Comparison of ENCODE assay signal across 9 cellular contexts in the genomic region with DNA sequence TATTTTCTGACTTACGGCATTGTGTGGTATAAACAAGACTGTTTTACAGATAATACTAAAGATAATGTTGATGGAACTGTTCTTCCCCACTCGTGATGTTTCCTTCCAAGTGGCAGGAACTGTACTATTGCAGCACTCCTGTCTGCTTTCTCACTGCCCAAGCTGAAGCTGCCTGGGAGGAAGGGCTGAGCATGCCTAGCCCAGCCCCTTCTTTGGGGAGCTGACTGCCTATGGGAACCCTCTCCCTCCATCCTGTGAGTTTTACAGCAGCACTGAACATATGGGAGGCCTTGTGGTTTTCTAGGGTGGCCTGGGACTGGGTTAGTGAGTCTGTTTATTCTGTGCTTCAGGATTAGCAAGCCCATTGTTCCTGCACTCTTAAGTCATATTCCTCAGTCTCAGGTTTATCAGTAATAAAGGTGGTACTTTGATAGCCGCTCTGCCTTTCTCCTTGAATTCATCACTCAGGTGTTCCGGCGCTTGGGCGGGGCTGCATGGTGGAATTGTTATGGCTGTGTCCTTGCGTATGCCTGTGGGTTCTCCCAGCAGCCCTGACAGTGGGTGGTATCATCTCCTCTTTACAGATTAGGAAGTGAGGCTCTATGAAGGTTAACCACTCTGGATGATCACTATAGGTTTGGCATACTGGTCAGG.
DNase-seq lines count a peak whose midpoint lies in the region; ATAC-seq and TF ChIP-seq lines count a peak whose summit lies in the region.
"Had no signal": no experiment of that assay in that cellular context is flagged by ENCODE, and none has a peak within 500 bp of the region (broad histone marks: within the 10 kb centered on the region; RNA-seq: fewer than 3 reads in every experiment).

No MANE protein-coding gene starts in this region.

- intact Hi-C loops in PC-3 (cut with micrococcal nuclease) = loop anchor here (1.0 to 5.0 kb wide), 3 partner anchors 25 to 170 kb away; no protein-coding TSS in a partner anchor

- TSS peak; percentile 49 for BruUV-seq in PC-3 (replicated peaks; lab: Mats Ljungman, UMichigan)

- H3K9me3 ChIP-seq in PC-3 (ENCODE audit: low read length) (no peaks in the 10 kb centered on the region), endocrine pancreas (ENCODE audit: control insufficient read depth, low read length) (no peaks in the 10 kb centered on the region), muscle layer of duodenum (ENCODE audit: control insufficient read depth in 1 of 2, low read length in 2 of 2) (no peaks in the 10 kb centered on the region)

- POLR2A ChIA-PET in PC-3 (lab: Charles Lee; ENCODE audit: unreplicated experiment) = no interaction called here

- H3K36me3 ChIP-seq in PC-3 (ENCODE audit: low read depth, low read length) (no peaks in the 10 kb centered on the region), endocrine pancreas (ENCODE audit: control insufficient read depth, insufficient read depth, low read length) (no peaks in the 10 kb centered on the region), muscle layer of duodenum (ENCODE audit: control insufficient read depth in 1 of 2, insufficient read depth in 2 of 2, low read length in 2 of 2) (peaks cover 3 to 11% of the 10 kb centered on the region in 2 donors)

- H3K4me1 ChIP-seq in PC-3 (ENCODE audit: insufficient read depth, low read length) (peaks cover 65% of the 10 kb centered on the region), endocrine pancreas (ENCODE audit: control insufficient read depth, insufficient read depth, low read length) (peaks cover 3% of the 10 kb centered on the region), muscle layer of duodenum (ENCODE audit: control insufficient read depth in 1 of 2, insufficient read depth in 2 of 2, low read length in 2 of 2) (peaks cover 0 to 16% of the 10 kb centered on the region in 2 donors)

- TF ChIP-seq CTCF in PC-3 (conservative IDR thresholded peaks at IDR 0.05; ENCODE audit: low read depth, low read length) = no peak

- H3K27ac ChIP-seq in PC-3 (ENCODE audit: low read length) = peak overlapping the region; percentile 95
- peak overlapping the region; percentile 59 for H3K27ac ChIP-seq in muscle layer of duodenum (ENCODE audit: low read length)
- H3K27ac ChIP-seq: 22Rv1 had no signal

- H3F3A ChIP-seq in PC-3 (ENCODE audit: low read length, unreplicated experiment) = peaks cover 5% of the 10 kb centered on the region

- no peaks in the 10 kb centered on the region for H4K20me1 ChIP-seq in PC-3 (ENCODE audit: low read length)

- peak overlapping the region; percentile 56 for H2AFZ ChIP-seq in PC-3 (ENCODE audit: low read length)

- no peaks in the 10 kb centered on the region for H3K79me2 ChIP-seq in PC-3 (ENCODE audit: low read length)

- ATAC-seq in PC-3 (peak; percentile 55), HG03045 (IDR thresholded peaks at IDR 0.05; ENCODE audit: unreplicated experiment) (no peak), esophagus mucosa (no peak)

- H3K4me3 ChIP-seq in PC-3 (ENCODE audit: low read length) (peak overlapping the region; percentile 26), endocrine pancreas (ENCODE audit: control insufficient read depth, insufficient read depth, low read length) (peak overlapping the region; percentile 54), muscle layer of duodenum (ENCODE audit: low read depth in 1 of 2, low read length in 2 of 2) (peak overlapping the region; percentile 37 to 45)

- CTCF ChIA-PET in PC-3 (lab: Charles Lee) = interaction anchor here (0.9 kb wide), 1 partner anchor 69 kb away, joined by 3 read pairs; no protein-coding TSS in a partner anchor

- no peaks in the 10 kb centered on the region for H3K9me2 ChIP-seq in PC-3 (replicated peaks; ENCODE audit: low read length)

- DNase-seq in DMS153 (lab: John Stamatoyannopoulos, UW) (peak; percentile 29), DMS153 treated with DMSO at 0.1 percent for 48 hours (lab: John Stamatoyannopoulos, UW; ENCODE audit: unreplicated experiment) (no peak), PC-3 (peak; percentile 76), HuH-7 (ENCODE audit: low spot score) (no peak)

- peak overlapping the region; percentile 74 for H3K4me2 ChIP-seq in PC-3 (ENCODE audit: low read length)

- no peaks in the 10 kb centered on the region for H3K27me3 ChIP-seq in PC-3 (ENCODE audit: low read length)
- no peaks in the 10 kb centered on the region for H3K27me3 ChIP-seq in endocrine pancreas (ENCODE audit: control insufficient read depth, insufficient read depth, low read length)
- H3K27me3 ChIP-seq in muscle layer of duodenum (ENCODE audit: low read depth, low read length) = no peaks in the 10 kb centered on the region

- H3K9ac ChIP-seq in PC-3 (ENCODE audit: low read length) = peak overlapping the region; percentile 78
- peak overlapping the region; percentile 54 for H3K9ac ChIP-seq in endocrine pancreas (ENCODE audit: control insufficient read depth, insufficient read depth, low read length)

Comparison
In these comparisons a context has a peak if more than half of its experiments do, and no peak if none do; other contexts are left out.
1. DNase-seq: peak in DMS153 (single experiment) and PC-3 (single experiment); none in DMS153 treated with DMSO at 0.1 percent for 48 hours (single experiment) and HuH-7 (single experiment).
2. Peak in every context shown above with its lines, with median percentiles within 50 percentile points of each other: H3K4me3 ChIP-seq.